Comparison of ENCODE assay signal across 16 cellular contexts in the genomic region with DNA sequence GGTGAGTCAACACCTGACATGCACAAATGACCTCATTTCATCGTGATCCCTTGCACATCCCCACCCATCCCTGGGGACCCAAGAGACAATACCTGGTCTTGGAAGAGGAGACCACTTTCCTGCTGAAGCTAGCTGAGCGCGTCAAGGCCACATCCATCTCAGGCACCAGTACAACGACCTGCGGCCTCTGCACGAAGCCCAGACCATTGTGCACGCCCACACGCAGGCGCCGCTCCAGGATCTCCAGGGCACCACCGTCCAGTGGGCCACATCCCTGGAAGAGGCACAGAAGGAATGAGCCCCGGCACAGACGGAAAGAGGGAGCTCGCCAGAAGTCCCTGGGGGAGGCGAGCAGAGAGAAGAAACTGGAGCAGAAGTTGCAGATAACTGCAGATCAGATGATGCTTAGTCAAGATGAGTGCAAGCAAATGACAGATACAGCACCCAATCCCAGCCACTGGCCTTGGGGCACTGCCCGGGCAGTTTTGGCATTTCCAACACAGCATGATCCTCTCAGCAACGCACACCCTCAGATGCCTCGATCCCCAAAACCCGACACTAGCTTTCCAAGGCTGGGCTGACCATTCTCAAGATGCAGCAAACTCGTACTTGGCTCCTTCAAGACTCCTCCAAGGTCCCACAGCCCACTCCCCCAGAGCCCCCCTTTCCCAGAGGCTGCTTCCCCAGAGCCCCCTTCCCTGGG.
"Had no signal": no experiment of that assay in that cellular context is flagged by ENCODE, and none has a peak within 500 bp of the region (broad histone marks: within the 10 kb centered on the region; RNA-seq: fewer than 3 reads in every experiment).

No MANE protein-coding gene starts in this region.

- H3K4me1 ChIP-seq: ascending aorta, lower lobe of right lung had no signal

- H3K9me3 Mint-ChIP-seq: activated CD4-positive, alpha-beta T cell treated with anti-CD3 and anti-CD28 coated beads, Interleukin-2, amount 10 ng/mL, durations not matched to agents 7 days and 5 days; activated naive CD8-positive, alpha-beta T cell treated with anti-CD3 and anti-CD28 coated beads, Interleukin-2, amount 50 U/mL, for 24 hours had no signal

- DNase-seq: activated CD4-positive, alpha-beta T cell treated with anti-CD3 and anti-CD28 coated beads, Interleukin-2, amount 10 ng/mL, durations not matched to agents 7 days and 5 days; activated CD4-positive, CD25-positive, alpha-beta regulatory T cell; activated naive CD4-positive, alpha-beta T cell; activated naive CD8-positive, alpha-beta T cell treated with anti-CD3 and anti-CD28 coated beads, Interleukin-2, amount 50 U/mL, for 24 hours; activated T-cell treated with anti-CD3 and anti-CD28 coated beads, Interleukin-2, amount 50 U/mL, for 48 hours; effector CD8-positive, alpha-beta T cell; hippocampal formation; kidney glomerular epithelial cell; lower lobe of right lung; midbrain; T-helper 17 cell; thyroid gland had no signal

- H3K4me3 Mint-ChIP-seq: activated CD4-positive, alpha-beta T cell treated with anti-CD3 and anti-CD28 coated beads, Interleukin-2, amount 10 ng/mL, durations not matched to agents 7 days and 5 days; activated naive CD8-positive, alpha-beta T cell treated with anti-CD3 and anti-CD28 coated beads, Interleukin-2, amount 50 U/mL, for 24 hours; T-helper 17 cell had no signal

- H3K4me1 Mint-ChIP-seq: activated CD4-positive, alpha-beta T cell treated with anti-CD3 and anti-CD28 coated beads, Interleukin-2, amount 10 ng/mL, durations not matched to agents 7 days and 5 days; activated naive CD8-positive, alpha-beta T cell treated with anti-CD3 and anti-CD28 coated beads, Interleukin-2, amount 50 U/mL, for 24 hours had no signal

- H3K9me3 ChIP-seq: ascending aorta, lower lobe of right lung, right atrium auricular region, thyroid gland had no signal

- H3K27me3 Mint-ChIP-seq: activated CD4-positive, alpha-beta T cell treated with anti-CD3 and anti-CD28 coated beads, Interleukin-2, amount 10 ng/mL, durations not matched to agents 7 days and 5 days; activated naive CD8-positive, alpha-beta T cell treated with anti-CD3 and anti-CD28 coated beads, Interleukin-2, amount 50 U/mL, for 24 hours; T-helper 17 cell had no signal

- H3K4me3 ChIP-seq: ascending aorta, cardiac muscle cell, lower lobe of right lung, right atrium auricular region, skin epidermis, thyroid gland had no signal

- ATAC-seq: activated naive CD8-positive, alpha-beta T cell treated with anti-CD3 and anti-CD28 coated beads, Interleukin-2, amount 50 U/mL, for 24 hours; lower lobe of right lung; T-helper 17 cell had no signal

- H3K27me3 ChIP-seq: ascending aorta, cardiac muscle cell, right atrium auricular region, thyroid gland had no signal

- H3K27ac Mint-ChIP-seq: activated CD4-positive, alpha-beta T cell treated with anti-CD3 and anti-CD28 coated beads, Interleukin-2, amount 10 ng/mL, durations not matched to agents 7 days and 5 days; activated naive CD8-positive, alpha-beta T cell treated with anti-CD3 and anti-CD28 coated beads, Interleukin-2, amount 50 U/mL, for 24 hours; T-helper 17 cell had no signal

- H3K27ac ChIP-seq: ascending aorta, cardiac muscle cell, lower lobe of right lung, right atrium auricular region, skin epidermis, thyroid gland had no signal
